Comparison of ENCODE assay signal across 18 cellular contexts in genomic region chr17:7910711-7911110, GRCh38. TPM values are rescaled to one million over a fixed set of nuclear protein-coding genes. Genes with fewer than 3 reads are reported as not detected.
"Had no signal": no experiment of that assay in that cellular context is flagged by ENCODE, and none has a peak within 500 bp of the region (broad histone marks: within the 10 kb centered on the region; RNA-seq: fewer than 3 reads in every experiment).

No MANE protein-coding gene starts in this region.

- ATAC-seq: right lobe of liver; stimulated activated memory B cell treated with anti-CD40 and anti-IgM and Interleukin-4, amounts not matched to agents 10 μg/mL and 1 μg/mL and 100 μg/mL, for 72 hours had no signal

- H3K27me3 Mint-ChIP-seq: activated CD4-positive, alpha-beta memory T cell treated with anti-CD3 and anti-CD28 coated beads, Interleukin-2, amount 10 ng/mL, durations not matched to agents 7 days and 5 days; stimulated activated memory B cell treated with anti-CD40 and anti-IgM and Interleukin-4, amounts not matched to agents 10 μg/mL and 1 μg/mL and 100 μg/mL, for 72 hours; type B pancreatic cell had no signal

- H3K9me3 Mint-ChIP-seq: activated CD4-positive, alpha-beta memory T cell treated with anti-CD3 and anti-CD28 coated beads, Interleukin-2, amount 10 ng/mL, durations not matched to agents 7 days and 5 days; activated T-helper 2 cell treated with anti-CD3 and anti-CD28 coated beads, Interferon-gamma antibody, Interleukin-2, Interleukin-4, amounts not matched to agents 10 μg/mL and 5 μg/mL and 100 μg/mL, durations not matched to agents 14 hours and 24 hours and 36 hours; neural progenitor cell; stimulated activated memory B cell treated with anti-CD40 and anti-IgM and Interleukin-4, amounts not matched to agents 10 μg/mL and 1 μg/mL and 100 μg/mL, for 72 hours; type B pancreatic cell had no signal

- DNase-seq: activated CD4-positive, alpha-beta memory T cell treated with anti-CD3 and anti-CD28 coated beads, Interleukin-2, amount 10 ng/mL, durations not matched to agents 7 days and 5 days; activated CD4-positive, alpha-beta T cell treated with anti-CD3 and anti-CD28 coated beads for 48 hours; activated naive CD4-positive, alpha-beta T cell; brain microvascular endothelial cell; caudate nucleus; glutamatergic neuron; hippocampal formation; left ventricle myocardium inferior; midbrain; posterior cingulate gyrus; right lobe of liver; stimulated activated CD4-positive, alpha-beta T cell treated with anti-CD3 and anti-CD28 coated beads, Interleukin-2, amount 100 ng/mL, for 24 hours; T-helper 1 cell had no signal

- H3K27ac Mint-ChIP-seq: activated CD4-positive, alpha-beta memory T cell treated with anti-CD3 and anti-CD28 coated beads, Interleukin-2, amount 10 ng/mL, durations not matched to agents 7 days and 5 days; activated T-helper 2 cell treated with anti-CD3 and anti-CD28 coated beads, Interferon-gamma antibody, Interleukin-2, Interleukin-4, amounts not matched to agents 10 μg/mL and 5 μg/mL and 100 μg/mL, durations not matched to agents 14 hours and 24 hours and 36 hours; neural progenitor cell; stimulated activated memory B cell treated with anti-CD40 and anti-IgM and Interleukin-4, amounts not matched to agents 10 μg/mL and 1 μg/mL and 100 μg/mL, for 72 hours had no signal

- H3K4me3 Mint-ChIP-seq: activated CD4-positive, alpha-beta memory T cell treated with anti-CD3 and anti-CD28 coated beads, Interleukin-2, amount 10 ng/mL, durations not matched to agents 7 days and 5 days; neural progenitor cell; stimulated activated memory B cell treated with anti-CD40 and anti-IgM and Interleukin-4, amounts not matched to agents 10 μg/mL and 1 μg/mL and 100 μg/mL, for 72 hours; type B pancreatic cell had no signal

RNA-seq across cellular contexts. Expression of gene KCNAB3, which starts 18.9 kb away (rescaled TPM):
- total RNA-seq: thoracic aorta had no signal
